13 cellular contexts compared by ENCODE assay signal in genomic region chr5:95957804-95958203, GRCh38. TPM values are rescaled to one million over a fixed set of nuclear protein-coding genes. Genes with fewer than 3 reads are reported as not detected.
DNase-seq lines count a peak whose midpoint lies in the region; ATAC-seq, FAIRE-seq and TF ChIP-seq lines count a peak whose summit lies in the region.
"Had no signal": no experiment of that assay in that cellular context is flagged by ENCODE, and none has a peak within 500 bp of the region (broad histone marks: within the 10 kb centered on the region; RNA-seq: fewer than 3 reads in every experiment).

No MANE protein-coding gene starts in this region.

- BruUV-seq in HepG2 (replicated peaks; lab: Mats Ljungman, UMichigan): no TSS peak

- POLR2A ChIA-PET in HepG2 (lab: Yijun Ruan, JAX): interaction anchor here (0.9 to 7.2 kb wide), 8 partner anchors 29 to 378 kb away, joined by 3 to 125 read pairs (median 4); no protein-coding TSS in a partner anchor

- in situ Hi-C loops in HepG2 (cut with HindIII; ENCODE audit: extremely low pct_ligation_motif_present, low pct_unique_long_range_greater_than_20kb): loop anchor here (5.0 kb wide), 1 partner anchor 101 kb away; no protein-coding TSS in a partner anchor

- H3K27ac Mint-ChIP-seq in activated T-helper 2 cell treated with anti-CD3 and anti-CD28 coated beads, Interferon-gamma antibody, Interleukin-2, Interleukin-4, amounts not matched to agents 10 μg/mL and 5 μg/mL and 100 μg/mL, durations not matched to agents 14 hours and 24 hours and 36 hours: no peak overlapping the region
- H3K27ac Mint-ChIP-seq: activated naive CD4-positive, alpha-beta T cell treated with anti-CD3 and anti-CD28 coated beads for 36 hours; naive thymus-derived CD4-positive, alpha-beta T cell had no signal

- peaks cover 69% of the 10 kb centered on the region for H3K4me1 Mint-ChIP-seq in activated T-helper 2 cell treated with anti-CD3 and anti-CD28 coated beads, Interferon-gamma antibody, Interleukin-2, Interleukin-4, amounts not matched to agents 10 μg/mL and 5 μg/mL and 100 μg/mL, durations not matched to agents 14 hours and 24 hours and 36 hours (ENCODE audit: low read depth)

- H3K4me1 ChIP-seq in cardiac muscle cell (ENCODE audit: low read depth) (peaks cover 51% of the 10 kb centered on the region), HepG2 (ENCODE audit: insufficient read depth, low read length) (peaks cover 57% of the 10 kb centered on the region), thoracic aorta (ENCODE audit: control insufficient read depth in 1 of 2, low read depth in 2 of 2) (peaks cover 32 to 58% of the 10 kb centered on the region in 2 donors)

- no peaks in the 10 kb centered on the region for H3K9me3 Mint-ChIP-seq in activated T-helper 2 cell treated with anti-CD3 and anti-CD28 coated beads, Interferon-gamma antibody, Interleukin-2, Interleukin-4, amounts not matched to agents 10 μg/mL and 5 μg/mL and 100 μg/mL, durations not matched to agents 14 hours and 24 hours and 36 hours
- H3K9me3 Mint-ChIP-seq: activated naive CD4-positive, alpha-beta T cell treated with anti-CD3 and anti-CD28 coated beads for 36 hours; naive thymus-derived CD4-positive, alpha-beta T cell had no signal

- H3K4me2 ChIP-seq in HepG2 (ENCODE audit: low read depth, low read length): peak overlapping the region; percentile 91

- H3K36me3 Mint-ChIP-seq in activated T-helper 2 cell treated with anti-CD3 and anti-CD28 coated beads, Interferon-gamma antibody, Interleukin-2, Interleukin-4, amounts not matched to agents 10 μg/mL and 5 μg/mL and 100 μg/mL, durations not matched to agents 14 hours and 24 hours and 36 hours (ENCODE audit: low read depth): peaks cover 62% of the 10 kb centered on the region

- peaks cover 95% of the 10 kb centered on the region for H3K79me2 ChIP-seq in HepG2 (ENCODE audit: insufficient read depth, low read length)

- FAIRE-seq in HepG2 (lab: Jason Lieb, UNC): no peak

- peaks cover 82% of the 10 kb centered on the region for H4K20me1 ChIP-seq in HepG2 (ENCODE audit: insufficient read depth, low read length)

- TF ChIP-seq CTCF in cardiac muscle cell (IDR thresholded peaks at IDR 0.05; ENCODE audit: low read depth, low read length) (no peak), HepG2 (CRISPR knock-in tag; IDR thresholded peaks at IDR 0.05) (no peak), thoracic aorta (IDR thresholded peaks at IDR 0.05) (no peak)

- peak overlapping the region; percentile 99 for H3K9ac ChIP-seq in HepG2 (ENCODE audit: insufficient read depth, low read depth, low read length)

- no peaks in the 10 kb centered on the region for H3K36me3 ChIP-seq in cardiac muscle cell
- peaks cover 6 to 38% of the 10 kb centered on the region in 2 experiments for H3K36me3 ChIP-seq in HepG2 (replicated peaks in 1 of 2; ENCODE audit: control insufficient read depth in 1 of 2, insufficient read depth in 2 of 2, low read length in 2 of 2)
- no peaks in the 10 kb centered on the region for H3K36me3 ChIP-seq in thoracic aorta

- H3K4me3 ChIP-seq in cardiac muscle cell (peak overlapping the region; percentile 98), HepG2 (replicated peaks in 1 of 3; ENCODE audit: insufficient read depth in 1 of 3, low read depth in 2 of 3, low read length in 3 of 3) (peak overlapping the region; percentile 94 to 100 (median 99)), thoracic aorta (peak overlapping the region; percentile 97)

- no peak overlapping the region for H2AFZ ChIP-seq in HepG2 (ENCODE audit: low read length)

- H3K4me3 Mint-ChIP-seq in activated T-helper 2 cell treated with anti-CD3 and anti-CD28 coated beads, Interferon-gamma antibody, Interleukin-2, Interleukin-4, amounts not matched to agents 10 μg/mL and 5 μg/mL and 100 μg/mL, durations not matched to agents 14 hours and 24 hours and 36 hours (ENCODE audit: low read depth): peak overlapping the region; percentile 55
- H3K4me3 Mint-ChIP-seq: activated naive CD4-positive, alpha-beta T cell treated with anti-CD3 and anti-CD28 coated beads for 36 hours had no signal

- no peaks in the 10 kb centered on the region for H3K9me3 ChIP-seq in cardiac muscle cell (ENCODE audit: low read depth)
- H3K9me3 ChIP-seq in HepG2 (ENCODE audit: low read length): no peaks in the 10 kb centered on the region
- no peaks in the 10 kb centered on the region for H3K9me3 ChIP-seq in thoracic aorta

- intact Hi-C loops in left cardiac atrium (cut with DNase I): loop anchor here (2.0 to 10.0 kb wide), 3 partner anchors 53 to 379 kb away; no protein-coding TSS in a partner anchor
- intact Hi-C loops in activated T-helper 2 cell treated with anti-CD3 and anti-CD28 coated beads, Interferon-gamma antibody, Interleukin-2, Interleukin-4, amounts not matched to agents 10 μg/mL and 5 μg/mL and 100 μg/mL, durations not matched to agents 14 hours and 24 hours and 36 hours (cut with micrococcal nuclease): no loop called here
- intact Hi-C loops in HepG2 (cut with micrococcal nuclease; ENCODE audit: unreplicated experiment): loop anchor here (2.0 kb wide), 2 partner anchors 95 to 167 kb away; no protein-coding TSS in a partner anchor

- TF ChIP-seq EP300 in HepG2 (IDR thresholded peaks at IDR 0.05; ENCODE audit: low read depth in 2 of 2, low read length in 2 of 2) (no peak), HepG2 (CRISPR knock-in tag; IDR thresholded peaks at IDR 0.05; ENCODE audit: borderline replicate concordance) (no peak)

- CTCF ChIA-PET in HepG2 (lab: Yijun Ruan, JAX; ENCODE audit: low intra/inter-chr PET ratio, low total read pairs): no interaction called here

- DNase-seq in cardiac muscle cell (ENCODE audit: low read depth in 1 of 2, low spot score in 1 of 2) (no peak), left cardiac atrium (no peak), HepG2 (ENCODE audit: low spot score) (no peak), thoracic aorta (ENCODE audit: low spot score) (no peak), NCI-H446 treated with DMSO at 0.1 percent for 48 hours (lab: John Stamatoyannopoulos, UW) (no peak), NCI-H748 (lab: John Stamatoyannopoulos, UW; ENCODE audit: unreplicated experiment) (no peak)
- DNase-seq in activated T-helper 2 cell treated with anti-CD3 and anti-CD28 coated beads, Interferon-gamma antibody, Interleukin-2, Interleukin-4, amounts not matched to agents 10 μg/mL and 5 μg/mL and 100 μg/mL, durations not matched to agents 14 hours and 24 hours and 36 hours (ENCODE audit: low spot score): no peak
- DNase-seq: activated naive CD4-positive, alpha-beta T cell treated with anti-CD3 and anti-CD28 coated beads for 36 hours; CD4-positive, alpha-beta memory T cell; effector memory CD4-positive, alpha-beta T cell; naive thymus-derived CD4-positive, alpha-beta T cell; stimulated activated CD4-positive, alpha-beta T cell treated with anti-CD3 and anti-CD28 coated beads, Interleukin-2, amount 100 ng/mL, for 48 hours had no signal

- ATAC-seq in left cardiac atrium (no peak), HepG2 (no peak), thoracic aorta (ENCODE audit: insufficient number of reproducible peaks, low FRiP score, low read depth) (no peak), HG03097 (IDR thresholded peaks at IDR 0.05; ENCODE audit: low FRiP score, unreplicated experiment) (no peak)
- ATAC-seq: naive thymus-derived CD4-positive, alpha-beta T cell had no signal

- H3K27ac ChIP-seq in cardiac muscle cell (peak overlapping the region; percentile 25), HepG2 (ENCODE audit: extremely low read length, insufficient read depth, low read length) (peak overlapping the region; percentile 89), thoracic aorta (peak overlapping the region; percentile 12 to 98)

- H3K27me3 ChIP-seq in cardiac muscle cell (no peaks in the 10 kb centered on the region), HepG2 (ENCODE audit: control insufficient read depth in 1 of 2, insufficient read depth in 2 of 2, low read length in 2 of 2) (peaks cover 0 to 6% of the 10 kb centered on the region in 2 experiments; a peak in 1 of 5 replicates), thoracic aorta (replicated peaks; ENCODE audit: insufficient read depth) (no peaks in the 10 kb centered on the region)

- no peak for TF ChIP-seq POLR2A in HepG2 (IDR thresholded peaks at IDR 0.05; ENCODE audit: insufficient read depth in 1 of 2, low read depth in 2 of 2, low read length in 2 of 2)

- no peak for TF ChIP-seq RAD21 in HepG2 (CRISPR knock-in tag; IDR thresholded peaks at IDR 0.05)

- WGBS in HepG2 (ENCODE audit: low lambda C conversion rate): 28% methylated on average over 3 of the region's 3 CpGs

- no peaks in the 10 kb centered on the region for H3K27me3 Mint-ChIP-seq in activated T-helper 2 cell treated with anti-CD3 and anti-CD28 coated beads, Interferon-gamma antibody, Interleukin-2, Interleukin-4, amounts not matched to agents 10 μg/mL and 5 μg/mL and 100 μg/mL, durations not matched to agents 14 hours and 24 hours and 36 hours (ENCODE audit: low read depth)

RNA-seq across cellular contexts. Expression of gene ELL2, which starts 3.8 kb away (rescaled TPM):
- total RNA-seq in cardiac muscle cell (22.1 and 41.8 TPM in 2 replicates), left cardiac atrium (10 to 100 TPM; 39.1 to 77.7 TPM), HepG2 (2016; rRNA removed; fragmentation: Illumina TruSeq; extraction: Trizol) (64.5 and 78.9 TPM in 2 replicates), thoracic aorta (100 to 1,000 TPM in 1 of 2 donors, 10 to 100 TPM in 1; 83.9 to 248 TPM)
- polyA plus RNA-seq in cardiac muscle cell (18.7 and 36.7 TPM in 2 replicates), HepG2 (2011; rRNA removed) (75.7 and 97.1 TPM in 2 replicates)
- total RNA-seq in activated T-helper 2 cell treated with anti-CD3 and anti-CD28 coated beads, Interferon-gamma antibody, Interleukin-2, Interleukin-4, amounts not matched to agents 10 μg/mL and 5 μg/mL and 100 μg/mL, durations not matched to agents 14 hours and 24 hours and 36 hours: 124 and 135 TPM in 2 replicates
- 19.2 and 20.4 TPM in 2 replicates for total RNA-seq in HepG2 (2016; cell fraction: cytosol; rRNA removed; fragmentation: Illumina TruSeq; extraction: Trizol; ENCODE audit: low read depth)
- 69.3 and 74.8 TPM in 2 replicates for total RNA-seq in HepG2 (2016; cell fraction: insoluble cytoplasmic fraction; rRNA removed; fragmentation: Illumina TruSeq; extraction: Trizol)
- total RNA-seq in HepG2 (2016; cell fraction: membrane; rRNA removed; fragmentation: Illumina TruSeq; extraction: Trizol): 73.2 and 75.4 TPM in 2 replicates
- 121 and 123 TPM in 2 replicates for total RNA-seq in HepG2 (2016; cell fraction: nucleus; rRNA removed; fragmentation: Illumina TruSeq; extraction: Trizol)
- polyA plus RNA-seq in HepG2 (2011; cell fraction: cytosol; rRNA removed): 40.8 and 54.3 TPM in 2 replicates
- 68.9 and 74.9 TPM in 2 replicates for polyA plus RNA-seq in HepG2 (2011; cell fraction: nucleus; rRNA removed)
- 87.7 and 101 TPM in 2 replicates for polyA plus RNA-seq in HepG2 (2012)
- 13.4 and 15.1 TPM in 2 replicates for polyA plus RNA-seq in HepG2 (2016; cell fraction: cytosol; fragmentation: Illumina TruSeq; extraction: Trizol; ENCODE audit: low read depth)
- polyA plus RNA-seq in HepG2 (2016; cell fraction: insoluble cytoplasmic fraction; fragmentation: Illumina TruSeq; extraction: Trizol; ENCODE audit: low read depth): 81.1 and 83.2 TPM in 2 replicates
- polyA plus RNA-seq in HepG2 (2016; cell fraction: membrane; fragmentation: Illumina TruSeq; extraction: Trizol; ENCODE audit: low read depth): 49.0 and 50.1 TPM in 2 replicates
- polyA plus RNA-seq in HepG2 (2016; cell fraction: nucleus; fragmentation: Illumina TruSeq; extraction: Trizol; ENCODE audit: insufficient read depth, low read depth): 115 and 124 TPM in 2 replicates
- polyA minus RNA-seq in HepG2 (2011; rRNA and poly(A)+ RNA removed; ENCODE audit: low replicate concordance): 37.6 and 93.4 TPM in 2 replicates
- polyA minus RNA-seq in HepG2 (2011; cell fraction: cytosol; rRNA and poly(A)+ RNA removed): 82.9 and 96.7 TPM in 2 replicates
- 685 and 799 TPM in 2 replicates for polyA minus RNA-seq in HepG2 (2011; cell fraction: nucleus; rRNA and poly(A)+ RNA removed)

Comparison
In these comparisons a context has a peak if more than half of its experiments do, and no peak if none do; other contexts are left out.
1. H3K27ac ChIP-seq: peak in every context shown above with its lines; median percentile 89 in HepG2; 55 in thoracic aorta; 25 in cardiac muscle cell.